8 cellular contexts compared by ENCODE assay signal in genomic region chr20:63537525-63538203, GRCh38. TPM values are rescaled to one million over a fixed set of nuclear protein-coding genes. Genes with fewer than 3 reads are reported as not detected.
DNase-seq lines count a peak whose midpoint lies in the region; ATAC-seq and TF ChIP-seq lines count a peak whose summit lies in the region.

No MANE protein-coding gene starts in this region.

- peak; percentile 100 for DNase-seq in GM19238 (ENCODE audit: insufficient read length, low spot score)
- peak; percentile 47 for DNase-seq in NCI-H510A (lab: John Stamatoyannopoulos, UW)
- DNase-seq in activated CD4-positive, alpha-beta T cell treated with anti-CD3 and anti-CD28 coated beads for 4 hours = peak; percentile 90 to 91
- DNase-seq in coronary artery (ENCODE audit: low spot score) = no peak
- peak; percentile 89 to 91 for DNase-seq in stimulated activated CD4-positive, alpha-beta T cell treated with anti-CD3 and anti-CD28 coated beads, Interleukin-4, amount 100 ng/mL, for 4 hours

- H3K27ac ChIP-seq in C4-2B (peak overlapping the region; percentile 67), coronary artery (peak overlapping the region in 1 of 2 donors; percentile 56), liver (ENCODE audit: low read depth in 1 of 2, low read length in 2 of 2) (peak overlapping the region; percentile 39 to 63)

- no peaks in the 10 kb centered on the region for H3K9me3 ChIP-seq in liver (ENCODE audit: control insufficient read depth in 4 of 4, low read length in 3 of 4)

- 12% methylated on average over 34 of the region's 34 CpGs for WGBS in liver

- peak overlapping the region in 1 of 2 donors; percentile 56 for H3K9ac ChIP-seq in liver (ENCODE audit: low read depth in 1 of 2, low read length in 2 of 2)

- peak; percentile 94 to 96 for TF ChIP-seq RAD21 in liver (IDR thresholded peaks at IDR 0.05)

- peaks cover 10 to 28% (median 19%) of the 10 kb centered on the region in 4 donors for H3K4me1 ChIP-seq in liver (ENCODE audit: control insufficient read depth in 4 of 4, insufficient read depth in 4 of 4, low read length in 3 of 4)

- H3K36me3 ChIP-seq in liver (ENCODE audit: control insufficient read depth in 4 of 4, insufficient read depth in 3 of 4, low read depth in 1 of 4, low read length in 3 of 4) = no peaks in the 10 kb centered on the region

- no peaks in the 10 kb centered on the region for H3K27me3 ChIP-seq in liver (ENCODE audit: control insufficient read depth in 4 of 4, insufficient read depth in 4 of 4, low read length in 3 of 4)

- peak; percentile 94 for TF ChIP-seq CTCF in C4-2B (conservative IDR thresholded peaks at IDR 0.05)
- TF ChIP-seq CTCF in coronary artery (IDR thresholded peaks at IDR 0.05) = peak; percentile 97
- TF ChIP-seq CTCF in liver (IDR thresholded peaks at IDR 0.05; ENCODE audit: low read depth, low read length, missing input control) = peak; percentile 99

- H3K4me3 ChIP-seq in coronary artery (peak overlapping the region; percentile 60), liver (ENCODE audit: low read depth in 1 of 3, low read length in 3 of 3) (peak overlapping the region in 2 of 3 donors; percentile 33 to 40)

- ATAC-seq in HG03432 (IDR thresholded peaks at IDR 0.05; ENCODE audit: unreplicated experiment) = peak; percentile 89

TF ChIP-seq in liver, 16 proteins besides CTCF, POLR2A, EP300 and RAD21:
- TF ChIP-seq RXRA (IDR thresholded peaks at IDR 0.05) (peak; percentile 74 to 81), GABPA (IDR thresholded peaks at IDR 0.05 in 1 of 2, conservative IDR thresholded peaks at IDR 0.05 in 1 of 2) (peak in 1 of 2 donors; percentile 92), YY1 (IDR thresholded peaks at IDR 0.05) (peak; percentile 88), JUND (IDR thresholded peaks at IDR 0.05) (no peak), NR2F2 (IDR thresholded peaks at IDR 0.05) (peak; percentile 34), HNF4A (conservative IDR thresholded peaks at IDR 0.05) (peak; percentile 62 to 70), FOXA1 (IDR thresholded peaks at IDR 0.05) (no peak), EGR1 (IDR thresholded peaks at IDR 0.05; ENCODE audit: low read depth in 2 of 2) (peak in 1 of 2 donors; percentile 62), SP1 (IDR thresholded peaks at IDR 0.05) (peak; percentile 88)
- TF ChIP-seq, protein P1, sequence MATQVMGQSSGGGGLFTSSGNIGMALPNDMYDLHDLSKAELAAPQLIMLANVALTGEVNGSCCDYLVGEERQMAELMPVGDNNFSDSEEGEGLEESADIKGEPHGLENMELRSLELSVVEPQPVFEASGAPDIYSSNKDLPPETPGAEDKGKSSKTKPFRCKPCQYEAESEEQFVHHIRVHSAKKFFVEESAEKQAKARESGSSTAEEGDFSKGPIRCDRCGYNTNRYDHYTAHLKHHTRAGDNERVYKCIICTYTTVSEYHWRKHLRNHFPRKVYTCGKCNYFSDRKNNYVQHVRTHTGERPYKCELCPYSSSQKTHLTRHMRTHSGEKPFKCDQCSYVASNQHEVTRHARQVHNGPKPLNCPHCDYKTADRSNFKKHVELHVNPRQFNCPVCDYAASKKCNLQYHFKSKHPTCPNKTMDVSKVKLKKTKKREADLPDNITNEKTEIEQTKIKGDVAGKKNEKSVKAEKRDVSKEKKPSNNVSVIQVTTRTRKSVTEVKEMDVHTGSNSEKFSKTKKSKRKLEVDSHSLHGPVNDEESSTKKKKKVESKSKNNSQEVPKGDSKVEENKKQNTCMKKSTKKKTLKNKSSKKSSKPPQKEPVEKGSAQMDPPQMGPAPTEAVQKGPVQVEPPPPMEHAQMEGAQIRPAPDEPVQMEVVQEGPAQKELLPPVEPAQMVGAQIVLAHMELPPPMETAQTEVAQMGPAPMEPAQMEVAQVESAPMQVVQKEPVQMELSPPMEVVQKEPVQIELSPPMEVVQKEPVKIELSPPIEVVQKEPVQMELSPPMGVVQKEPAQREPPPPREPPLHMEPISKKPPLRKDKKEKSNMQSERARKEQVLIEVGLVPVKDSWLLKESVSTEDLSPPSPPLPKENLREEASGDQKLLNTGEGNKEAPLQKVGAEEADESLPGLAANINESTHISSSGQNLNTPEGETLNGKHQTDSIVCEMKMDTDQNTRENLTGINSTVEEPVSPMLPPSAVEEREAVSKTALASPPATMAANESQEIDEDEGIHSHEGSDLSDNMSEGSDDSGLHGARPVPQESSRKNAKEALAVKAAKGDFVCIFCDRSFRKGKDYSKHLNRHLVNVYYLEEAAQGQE (IDR thresholded peaks at IDR 0.05) = peak; percentile 48
- TF ChIP-seq, protein P2, sequence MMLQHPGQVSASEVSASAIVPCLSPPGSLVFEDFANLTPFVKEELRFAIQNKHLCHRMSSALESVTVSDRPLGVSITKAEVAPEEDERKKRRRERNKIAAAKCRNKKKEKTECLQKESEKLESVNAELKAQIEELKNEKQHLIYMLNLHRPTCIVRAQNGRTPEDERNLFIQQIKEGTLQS (IDR thresholded peaks at IDR 0.05) = no peak

RNA-seq across cellular contexts. Expression of gene PTK6, which starts 0.5 kb away (rescaled TPM):
- 1 to 10 TPM in 1 of 2 donors, under 1 TPM in 1; 0.05 to 1.2 TPM for total RNA-seq in liver
- polyA plus RNA-seq in liver = under 1 TPM; 0.11 to 0.36 TPM

RNA-seq across cellular contexts. Expression of gene SRMS, which starts 9.9 kb away (rescaled TPM):
- not detected for total RNA-seq in liver
- not detected for polyA plus RNA-seq in liver

RNA-seq across cellular contexts. Expression of gene FNDC11, which starts 16.3 kb away (rescaled TPM):
- under 1 TPM in 1 of 2 donors, not detected in 1; under 0.01 TPM for total RNA-seq in liver
- polyA plus RNA-seq in liver = under 1 TPM in 1 of 2 donors, not detected in 1; 0.01 TPM

RNA-seq across cellular contexts. Expression of gene PPDPF, which starts 17.1 kb away (rescaled TPM):
- 10 to 100 TPM; 25.1 to 25.5 TPM for total RNA-seq in liver
- 100 to 1,000 TPM in 1 of 2 donors, 1 to 10 TPM in 1; 8.3 to 196 TPM for polyA plus RNA-seq in liver

RNA-seq across cellular contexts. Expression of gene HELZ2, which starts 36.4 kb away (rescaled TPM):
- total RNA-seq in liver = 10 to 100 TPM; 21.3 to 26.6 TPM
- 1 to 10 TPM; 3.7 to 9.6 TPM for polyA plus RNA-seq in liver
